ENCODE assay signal across 1 cellular context in genomic region chr5:143760137-143760505, GRCh38.
A peak's percentile ranks its signal among the peaks of the same experiment; 100 is the strongest.
TF ChIP-seq lines count a peak whose summit lies in the region.

No MANE protein-coding gene starts in this region.

TF ChIP-seq in GM12878, 131 proteins besides CTCF, POLR2A, EP300 and RAD21 (continued from another document):
- TF ChIP-seq BHLHE40 (IDR thresholded peaks at IDR 0.05; ENCODE audit: borderline replicate concordance in 1 of 2, low read depth in 2 of 2, low read length in 1 of 2) (peak; percentile 25 to 52; a peak in 2 of 4 replicates), WRNIP1 (IDR thresholded peaks at IDR 0.05; ENCODE audit: borderline replicate concordance, low read depth, low read length) (no peak), NFYA (IDR thresholded peaks at IDR 0.05; ENCODE audit: borderline replicate concordance, low read depth, low read length) (no peak), TCF7 (IDR thresholded peaks at IDR 0.05; ENCODE audit: borderline replicate concordance) (peak; percentile 76), PAX8 (IDR thresholded peaks at IDR 0.05) (no peak), MEF2A (IDR thresholded peaks at IDR 0.05; ENCODE audit: insufficient read depth, low read depth, low read length) (peak; percentile 53; the same call in 1 of the 2 replicates)
